8 cellular contexts compared by ENCODE assay signal in genomic region chr6:138105880-138106664, GRCh38. TPM values are rescaled to one million over a fixed set of nuclear protein-coding genes. Genes with fewer than 3 reads are reported as not detected.
DNase-seq lines count a peak whose midpoint lies in the region; ATAC-seq and TF ChIP-seq lines count a peak whose summit lies in the region.

No MANE protein-coding gene starts in this region.

- intact Hi-C loops in psoas muscle (cut with DNase I): loop anchor here in 1 of 2 donors (5.0 kb wide), 1 partner anchor 399 kb away; no protein-coding TSS in a partner anchor

- H3K4me3 ChIP-seq in SK-N-MC (peak overlapping the region; percentile 81), fibroblast of villous mesenchyme (ENCODE audit: low read depth, low read length) (peak overlapping the region; percentile 67), psoas muscle (peak overlapping the region; percentile 80)

- peak overlapping the region; percentile 66 for H3K9ac ChIP-seq in SK-N-MC (ENCODE audit: insufficient read length)

- no peaks in the 10 kb centered on the region for H3K9me3 Mint-ChIP-seq in T-helper 1 cell treated with Interleukin-12 subunit alpha and Interleukin-12 subunit beta and Interleukin-4 antibody, amounts not matched to agents 30 μg/mL and 1 μg/mL, for 36 hours

- peaks cover 7% of the 10 kb centered on the region for H3K4me1 ChIP-seq in psoas muscle

- WGBS in psoas muscle, 3 donors: 56 to 60% (median 59%) methylated on average over 10 of the region's 10 CpGs

- H3K9me3 ChIP-seq in SK-N-MC (ENCODE audit: low read depth, low read length) (no peaks in the 10 kb centered on the region), psoas muscle (no peaks in the 10 kb centered on the region)

- TF ChIP-seq CTCF in fibroblast of villous mesenchyme (IDR thresholded peaks at IDR 0.05; ENCODE audit: insufficient read depth, low read depth, low read length) (no peak), psoas muscle (IDR thresholded peaks at IDR 0.05) (no peak)

- H3K4me3 Mint-ChIP-seq in T-helper 1 cell treated with Interleukin-12 subunit alpha and Interleukin-12 subunit beta and Interleukin-4 antibody, amounts not matched to agents 30 μg/mL and 1 μg/mL, for 36 hours: peak overlapping the region; percentile 90

- DNase-seq in T-helper 1 cell (no peak), SK-N-MC (ENCODE audit: low read depth, low spot score) (no peak), fibroblast of villous mesenchyme (ENCODE audit: low read depth) (no peak), psoas muscle (no peak), hippocampal formation (lab: John Stamatoyannopoulos, UW) (no peak)
- DNase-seq in stimulated activated naive CD4-positive, alpha-beta T cell (lab: John Stamatoyannopoulos, UW): no peak

- H3K27ac Mint-ChIP-seq in T-helper 1 cell treated with Interleukin-12 subunit alpha and Interleukin-12 subunit beta and Interleukin-4 antibody, amounts not matched to agents 30 μg/mL and 1 μg/mL, for 36 hours: peak overlapping the region; percentile 90

- H3K27me3 ChIP-seq in psoas muscle (ENCODE audit: insufficient read depth in 3 of 3, low read length in 2 of 3): peaks cover 0 to 46% (median 0%) of the 10 kb centered on the region in 3 donors

- no peaks in the 10 kb centered on the region for H3K36me3 ChIP-seq in SK-N-MC (ENCODE audit: insufficient read depth, low read length)
- H3K36me3 ChIP-seq in psoas muscle (ENCODE audit: insufficient read depth in 1 of 2, low read depth in 1 of 2): no peaks in the 10 kb centered on the region

- peak overlapping the region; percentile 9; the same call in 1 of the 2 replicates for H3K27ac ChIP-seq in SK-N-MC
- no peak overlapping the region for H3K27ac ChIP-seq in psoas muscle

- ATAC-seq in psoas muscle: no peak
- no peak for ATAC-seq in HG03457 (IDR thresholded peaks at IDR 0.05; ENCODE audit: unreplicated experiment)

- H3K36me3 Mint-ChIP-seq in T-helper 1 cell treated with Interleukin-12 subunit alpha and Interleukin-12 subunit beta and Interleukin-4 antibody, amounts not matched to agents 30 μg/mL and 1 μg/mL, for 36 hours (ENCODE audit: low read depth): peaks cover 2% of the 10 kb centered on the region

- H3K27me3 Mint-ChIP-seq in T-helper 1 cell treated with Interleukin-12 subunit alpha and Interleukin-12 subunit beta and Interleukin-4 antibody, amounts not matched to agents 30 μg/mL and 1 μg/mL, for 36 hours (ENCODE audit: low read depth): peaks cover 49% of the 10 kb centered on the region

- peaks cover 24% of the 10 kb centered on the region for H3K4me1 Mint-ChIP-seq in T-helper 1 cell treated with Interleukin-12 subunit alpha and Interleukin-12 subunit beta and Interleukin-4 antibody, amounts not matched to agents 30 μg/mL and 1 μg/mL, for 36 hours (ENCODE audit: low read depth)

RNA-seq across cellular contexts. Expression of gene PERP, which starts 1.1 kb away (rescaled TPM):
- 11.0 and 11.2 TPM in 2 replicates for total RNA-seq in fibroblast of villous mesenchyme
- 10 to 100 TPM in 2 of 4 donors, 1 to 10 TPM in 1, under 1 TPM in 1; 0.95 to 12.3 (median 5.8) TPM for total RNA-seq in psoas muscle
- 1 to 10 TPM in 1 of 3 donors, under 1 TPM in 2; 0.70 to 2.8 (median 1.00) TPM for polyA plus RNA-seq in psoas muscle

RNA-seq across cellular contexts. Expression of gene ARFGEF3, which starts 55.7 kb away (rescaled TPM):
- total RNA-seq in fibroblast of villous mesenchyme (under 0.01 TPM in 2 replicates), psoas muscle (10 to 100 TPM in 2 of 4 donors, under 1 TPM in 2; 0.38 to 18.4 (median 7.6) TPM)
- under 1 TPM; 0.20 to 0.22 (median 0.21) TPM for polyA plus RNA-seq in psoas muscle
